ENCODE assay signal across 2 cellular contexts in genomic region chrX:20063716-20064351, GRCh38.
TF ChIP-seq lines count a peak whose summit lies in the region.

No MANE protein-coding gene starts in this region.

TF ChIP-seq in HCT116, 20 proteins besides CTCF, POLR2A, EP300 and RAD21:
- TF ChIP-seq TCF7L2 (IDR thresholded peaks at IDR 0.05; ENCODE audit: borderline replicate concordance, extremely low read depth, insufficient read depth, insufficient read length), result no peak
- no peak for TF ChIP-seq JUND (IDR thresholded peaks at IDR 0.05)
- no peak for TF ChIP-seq ELF1 (IDR thresholded peaks at IDR 0.05; ENCODE audit: borderline replicate concordance, low read depth)
- no peak for TF ChIP-seq EZH2phosphoT487 (IDR thresholded peaks at IDR 0.05; ENCODE audit: borderline replicate concordance)
- TF ChIP-seq SRF (IDR thresholded peaks at IDR 0.05; ENCODE audit: low read depth), result no peak
- TF ChIP-seq EGR1 (IDR thresholded peaks at IDR 0.05; ENCODE audit: low read depth), result no peak
- no peak for TF ChIP-seq YY1 (IDR thresholded peaks at IDR 0.05; ENCODE audit: extremely low read depth, insufficient replicate concordance, low read depth, low read length)
- no peak for TF ChIP-seq ZBTB33 (IDR thresholded peaks at IDR 0.05; ENCODE audit: extremely low read depth, insufficient replicate concordance, low read length)
- no peak for TF ChIP-seq ZFX (IDR thresholded peaks at IDR 0.05)
- no peak for TF ChIP-seq FOSL1 (IDR thresholded peaks at IDR 0.05; ENCODE audit: low read depth)
- TF ChIP-seq POLR2AphosphoS5 (IDR thresholded peaks at IDR 0.05; ENCODE audit: low read depth, low read length), result no peak
- TF ChIP-seq EZH2 (IDR thresholded peaks at IDR 0.05), result no peak
- TF ChIP-seq CBX3 (IDR thresholded peaks at IDR 0.05; ENCODE audit: low read depth), result no peak
- no peak for TF ChIP-seq REST (IDR thresholded peaks at IDR 0.05; ENCODE audit: low read depth)
- no peak for TF ChIP-seq SIN3A (IDR thresholded peaks at IDR 0.05; ENCODE audit: low read depth)
- TF ChIP-seq ZNF274 (IDR thresholded peaks at IDR 0.05; ENCODE audit: low read depth, low read length), result no peak

TF ChIP-seq in GM12878, 131 proteins besides CTCF, POLR2A, EP300 and RAD21:
- no peak for TF ChIP-seq NBN (IDR thresholded peaks at IDR 0.05)
- TF ChIP-seq CREM (IDR thresholded peaks at IDR 0.05; ENCODE audit: low read depth), result no peak
- no peak for TF ChIP-seq ZNF384 (IDR thresholded peaks at IDR 0.05; ENCODE audit: borderline replicate concordance, low read depth, low read length)
- TF ChIP-seq ZBED1 (IDR thresholded peaks at IDR 0.05; ENCODE audit: borderline replicate concordance), result no peak
- no peak for TF ChIP-seq SKIL (IDR thresholded peaks at IDR 0.05; ENCODE audit: low read depth, poor library complexity, severe bottlenecking)
TF ChIP-seq in GM12878: peak in this region for 0.
